Comparison of ENCODE assay signal across 8 cellular contexts in genomic region chr15:67824900-67825879, GRCh38. TPM values are rescaled to one million over a fixed set of nuclear protein-coding genes. Genes with fewer than 3 reads are reported as not detected.
DNase-seq lines count a peak whose midpoint lies in the region; ATAC-seq and TF ChIP-seq lines count a peak whose summit lies in the region.

A gene with protein sequence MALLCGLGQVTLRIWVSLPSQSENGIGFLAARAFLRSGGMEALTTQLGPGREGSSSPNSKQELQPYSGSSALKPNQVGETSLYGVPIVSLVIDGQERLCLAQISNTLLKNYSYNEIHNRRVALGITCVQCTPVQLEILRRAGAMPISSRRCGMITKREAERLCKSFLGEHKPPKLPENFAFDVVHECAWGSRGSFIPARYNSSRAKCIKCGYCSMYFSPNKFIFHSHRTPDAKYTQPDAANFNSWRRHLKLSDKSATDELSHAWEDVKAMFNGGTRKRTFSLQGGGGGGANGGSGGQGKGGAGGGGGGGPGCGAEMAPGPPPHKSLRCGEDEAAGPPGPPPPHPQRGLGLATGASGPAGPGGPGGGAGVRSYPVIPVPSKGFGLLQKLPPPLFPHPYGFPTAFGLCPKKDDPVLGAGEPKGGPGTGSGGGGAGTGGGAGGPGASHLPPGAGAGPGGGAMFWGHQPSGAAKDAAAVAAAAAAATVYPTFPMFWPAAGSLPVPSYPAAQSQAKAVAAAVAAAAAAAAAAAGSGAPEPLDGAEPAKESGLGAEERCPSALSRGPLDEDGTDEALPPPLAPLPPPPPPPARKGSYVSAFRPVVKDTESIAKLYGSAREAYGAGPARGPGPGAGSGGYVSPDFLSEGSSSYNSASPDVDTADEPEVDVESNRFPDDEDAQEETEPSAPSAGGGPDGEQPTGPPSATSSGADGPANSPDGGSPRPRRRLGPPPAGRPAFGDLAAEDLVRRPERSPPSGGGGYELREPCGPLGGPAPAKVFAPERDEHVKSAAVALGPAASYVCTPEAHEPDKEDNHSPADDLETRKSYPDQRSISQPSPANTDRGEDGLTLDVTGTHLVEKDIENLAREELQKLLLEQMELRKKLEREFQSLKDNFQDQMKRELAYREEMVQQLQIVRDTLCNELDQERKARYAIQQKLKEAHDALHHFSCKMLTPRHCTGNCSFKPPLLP (plus strand): TSS chr15:67825509. CDS start chr15:67825603, 94 bp downstream.

- no peak for TF ChIP-seq CTCF in HFFc6 (IDR thresholded peaks at IDR 0.05)
- no peak for TF ChIP-seq CTCF in left lung (IDR thresholded peaks at IDR 0.05)

- ATAC-seq in left lung (peak; percentile 49), HG02852 (IDR thresholded peaks at IDR 0.05; ENCODE audit: unreplicated experiment) (no peak)

- peaks cover 12% of the 10 kb centered on the region; the same call in 1 of the 2 replicates for H3K36me3 Mint-ChIP-seq in HFFc6 (ENCODE audit: low read depth)

- H3K27me3 Mint-ChIP-seq in HFFc6 (ENCODE audit: insufficient read depth), result peaks cover 64% of the 10 kb centered on the region

- intact Hi-C loops in left lung (cut with DNase I), result no loop called here

- peaks cover 99 to 100% of the 10 kb centered on the region in 2 donors for H3K27me3 ChIP-seq in left lung

- 0 out of 2 replicates have a peak, but pooled peaks cover 7% of the 10 kb centered on the region for H3K4me1 Mint-ChIP-seq in HFFc6 (ENCODE audit: low read depth)

- H3K4me3 ChIP-seq in left lung, result peak within 1 kb of the TSS in 1 of 2 donors; percentile 28

- DNase-seq in AG08395 (ENCODE audit: low spot score) (peak; percentile 64), HFFc6 (no peak), astrocyte of the hippocampus (ENCODE audit: low read depth, low spot score) (peak; percentile 76), left lung (peak in 1 of 2 donors; percentile 74), NOMO-1 treated with dmso at 0.1 percent for 144 hours (lab: John Stamatoyannopoulos, UW; ENCODE audit: unreplicated experiment) (no peak), C1 segment of cervical spinal cord (lab: John Stamatoyannopoulos, UW) (no peak), amniotic stem cell (lab: John Stamatoyannopoulos, UW) (no peak)

- no peak within 1 kb of the TSS for H3K27ac ChIP-seq in left lung

- H3K9me3 Mint-ChIP-seq in HFFc6, result peaks cover 7% of the 10 kb centered on the region; the same call in 1 of the 2 replicates

- H3K27ac Mint-ChIP-seq in HFFc6, result no peak within 1 kb of the TSS

- peak within 1 kb of the TSS; percentile 39; the same call in 1 of the 2 replicates for H3K4me3 Mint-ChIP-seq in HFFc6

- no peaks in the 10 kb centered on the region for H3K36me3 ChIP-seq in left lung

- peaks cover 23 to 68% of the 10 kb centered on the region in 2 donors for H3K4me1 ChIP-seq in left lung

- H3K9me3 ChIP-seq in left lung, result no peaks in the 10 kb centered on the region

RNA-seq across cellular contexts. Expression of the gene that starts here (rescaled TPM):
- total RNA-seq in HFFc6 (2021; fragmentation: NEBNext Ultra II Directional; extraction: Animal tissue kit (Norgen Biotek cat#: 25700)), result under 1 TPM in 5 of 6 experiments, not detected in 1; 0.05 to 0.13 (median 0.09) TPM
- total RNA-seq in left lung, result under 1 TPM; 0.12 to 0.34 TPM

Comparison
In these comparisons a context has a peak if more than half of its experiments do, and no peak if none do; other contexts are left out.
1. Peak in ATAC-seq in left lung; RNA of the gene not detected or under 1 TPM.
2. DNase-seq: peak in AG08395 (single experiment) and astrocyte of the hippocampus (single experiment); none in HFFc6 (single experiment), NOMO-1 treated with dmso at 0.1 percent for 144 hours (single experiment), C1 segment of cervical spinal cord (0 of 14) and amniotic stem cell (single experiment).